ENCODE assay signal across 11 cellular contexts in the genomic region with DNA sequence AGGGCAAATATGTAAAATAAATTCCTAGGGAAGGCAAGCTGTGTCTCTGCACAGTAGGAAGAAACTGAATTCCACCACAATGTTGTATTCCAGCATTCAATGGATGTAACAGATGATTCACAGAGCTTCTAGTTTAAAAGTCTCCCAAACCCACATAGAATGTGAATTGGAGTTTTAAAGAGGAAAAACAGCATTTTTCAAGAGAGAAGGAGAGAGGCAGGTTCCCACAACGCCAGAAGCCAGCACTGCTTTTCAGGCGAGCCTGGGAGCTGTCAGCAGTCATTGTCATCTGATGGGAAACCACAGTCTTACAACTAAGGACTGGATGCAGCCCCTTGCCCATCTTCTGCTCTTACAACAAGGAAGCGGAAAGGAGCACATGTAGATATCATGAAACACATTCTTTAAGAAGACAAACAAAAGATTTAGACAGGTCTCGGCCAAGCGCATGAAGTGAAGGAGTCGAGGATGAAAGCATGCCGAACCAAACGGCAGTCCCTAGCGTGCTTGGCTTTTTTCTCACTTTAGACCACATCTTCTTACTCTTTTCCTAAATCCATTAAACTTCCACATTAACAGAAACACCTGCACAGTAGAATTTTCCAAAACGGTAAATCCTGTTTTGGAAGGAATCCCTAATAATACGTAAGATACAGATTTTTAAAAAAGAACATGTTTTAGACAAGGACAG. TPM values are rescaled to one million over a fixed set of nuclear protein-coding genes. Genes with fewer than 3 reads are reported as not detected.
DNase-seq lines count a peak whose midpoint lies in the region; ATAC-seq and TF ChIP-seq lines count a peak whose summit lies in the region.
"Had no signal": no experiment of that assay in that cellular context is flagged by ENCODE, and none has a peak within 500 bp of the region (broad histone marks: within the 10 kb centered on the region; RNA-seq: fewer than 3 reads in every experiment).

No MANE protein-coding gene starts in this region.

- no peaks in the 10 kb centered on the region for H3K27me3 ChIP-seq in dorsolateral prefrontal cortex

- DNase-seq in natural killer cell = no peak
- DNase-seq in natural killer cell treated with Interleukin-12 subunit alpha and Interleukin-12 subunit beta and Interleukin-15 and Interleukin-18, amount 100 ng/mL, for 72 hours (ENCODE audit: low spot score) = no peak
- peak in 5 of 10 donors; percentile 33 to 45 (median 40) for DNase-seq in dorsolateral prefrontal cortex
- no peak for DNase-seq in naive thymus-derived CD8-positive, alpha-beta T cell
- no peak for DNase-seq in Kasumi-1 (lab: John Stamatoyannopoulos, UW)
- DNase-seq in NCI-H2196 treated with DMSO at 0.1 percent for 48 hours (lab: John Stamatoyannopoulos, UW; ENCODE audit: unreplicated experiment) = no peak
- DNase-seq: Karpas-422 had no signal

- ATAC-seq in natural killer cell = no peak
- ATAC-seq in natural killer cell treated with Interleukin-12 subunit alpha and Interleukin-12 subunit beta and Interleukin-15 and Interleukin-18, amount 100 ng/mL, for 72 hours = no peak
- ATAC-seq in naive thymus-derived CD8-positive, alpha-beta T cell = no peak
- ATAC-seq in GM19328 (IDR thresholded peaks at IDR 0.05; ENCODE audit: unreplicated experiment) = no peak
- no peak for ATAC-seq in HG02642 (IDR thresholded peaks at IDR 0.05; ENCODE audit: poor library complexity, unreplicated experiment)

- H3K9me3 Mint-ChIP-seq in natural killer cell = no peaks in the 10 kb centered on the region
- H3K9me3 Mint-ChIP-seq in natural killer cell treated with Interleukin-12 subunit alpha and Interleukin-12 subunit beta and Interleukin-15 and Interleukin-18, amount 100 ng/mL, for 72 hours = no peaks in the 10 kb centered on the region
- no peaks in the 10 kb centered on the region for H3K9me3 Mint-ChIP-seq in naive thymus-derived CD8-positive, alpha-beta T cell
- H3K9me3 Mint-ChIP-seq: T-helper 1 cell treated with Interleukin-12 subunit alpha and Interleukin-12 subunit beta and Interleukin-4 antibody, amounts not matched to agents 30 μg/mL and 1 μg/mL, for 36 hours had no signal

- TF ChIP-seq CTCF in natural killer cell (IDR thresholded peaks at IDR 0.05) (no peak), dorsolateral prefrontal cortex (IDR thresholded peaks at IDR 0.05 in 54 of 56, conservative IDR thresholded peaks at IDR 0.05 in 2 of 56; ENCODE audit: low read depth in 1 of 56, partially characterized antibody in 56 of 56) (peak in 2 of 56 donors; percentile 5 to 6)

- H3K36me3 Mint-ChIP-seq in natural killer cell = no peaks in the 10 kb centered on the region
- H3K36me3 Mint-ChIP-seq in natural killer cell treated with Interleukin-12 subunit alpha and Interleukin-12 subunit beta and Interleukin-15 and Interleukin-18, amount 100 ng/mL, for 72 hours = no peaks in the 10 kb centered on the region
- H3K36me3 Mint-ChIP-seq in naive thymus-derived CD8-positive, alpha-beta T cell = no peaks in the 10 kb centered on the region

- peak overlapping the region; percentile 11 for H3K4me3 Mint-ChIP-seq in natural killer cell
- no peak overlapping the region for H3K4me3 Mint-ChIP-seq in natural killer cell treated with Interleukin-12 subunit alpha and Interleukin-12 subunit beta and Interleukin-15 and Interleukin-18, amount 100 ng/mL, for 72 hours
- peak overlapping the region in 7 of 10 donors; percentile 6 to 64 (median 41) for H3K4me3 Mint-ChIP-seq in naive thymus-derived CD8-positive, alpha-beta T cell
- H3K4me3 Mint-ChIP-seq: T-helper 1 cell treated with Interleukin-12 subunit alpha and Interleukin-12 subunit beta and Interleukin-4 antibody, amounts not matched to agents 30 μg/mL and 1 μg/mL, for 36 hours had no signal

- peaks cover 42 to 91% of the 10 kb centered on the region in 2 donors for H3K27me3 Mint-ChIP-seq in natural killer cell (ENCODE audit: low read depth in 2 of 2)
- H3K27me3 Mint-ChIP-seq in natural killer cell treated with Interleukin-12 subunit alpha and Interleukin-12 subunit beta and Interleukin-15 and Interleukin-18, amount 100 ng/mL, for 72 hours = peaks cover 46 to 53% of the 10 kb centered on the region in 2 donors
- peaks cover 36 to 73% (median 44%) of the 10 kb centered on the region in 5 donors for H3K27me3 Mint-ChIP-seq in naive thymus-derived CD8-positive, alpha-beta T cell

- peaks cover 0 to 9% of the 10 kb centered on the region in 2 donors for H3K4me1 Mint-ChIP-seq in natural killer cell
- peaks cover 0 to 3% of the 10 kb centered on the region in 2 donors for H3K4me1 Mint-ChIP-seq in natural killer cell treated with Interleukin-12 subunit alpha and Interleukin-12 subunit beta and Interleukin-15 and Interleukin-18, amount 100 ng/mL, for 72 hours (ENCODE audit: low read depth in 2 of 2)
- H3K4me1 Mint-ChIP-seq in naive thymus-derived CD8-positive, alpha-beta T cell = peaks cover 1 to 15% (median 11%) of the 10 kb centered on the region in 4 donors

- POLR2A ChIA-PET in naive thymus-derived CD8-positive, alpha-beta T cell (lab: Charles Lee) = no interaction called here

- H3K27ac ChIP-seq in dorsolateral prefrontal cortex = peak overlapping the region; percentile 15 to 95 (median 83)
- H3K27ac ChIP-seq: lower lobe of right lung had no signal

- intact Hi-C loops in natural killer cell (cut with micrococcal nuclease) (no loop called here), dorsolateral prefrontal cortex (cut with DNase I) (loop anchor here (5.0 to 10.0 kb wide), 3 partner anchors 415 to 1047 kb away; partner anchors contain the start of gene GADD45G (in 1 of the 2))

- no peak overlapping the region for H3K27ac Mint-ChIP-seq in natural killer cell
- H3K27ac Mint-ChIP-seq in natural killer cell treated with Interleukin-12 subunit alpha and Interleukin-12 subunit beta and Interleukin-15 and Interleukin-18, amount 100 ng/mL, for 72 hours = no peak overlapping the region
- H3K27ac Mint-ChIP-seq in naive thymus-derived CD8-positive, alpha-beta T cell = no peak overlapping the region
- H3K27ac Mint-ChIP-seq: T-helper 1 cell treated with Interleukin-12 subunit alpha and Interleukin-12 subunit beta and Interleukin-4 antibody, amounts not matched to agents 30 μg/mL and 1 μg/mL, for 36 hours had no signal

- H3K4me3 ChIP-seq in dorsolateral prefrontal cortex = peak overlapping the region; percentile 49 to 85 (median 72)

RNA-seq across cellular contexts. Expression of gene DIRAS2, which starts 0.6 kb away (rescaled TPM):
- total RNA-seq in natural killer cell (not detected), dorsolateral prefrontal cortex (100 to 1,000 TPM in 118 of 120 experiments, 10 to 100 TPM in 2; 59.9 to 367 (median 223) TPM)
- not detected for total RNA-seq in natural killer cell treated with Interleukin-12 subunit alpha and Interleukin-12 subunit beta and Interleukin-15 and Interleukin-18, amount 100 ng/mL, for 72 hours
- not detected for total RNA-seq in naive thymus-derived CD8-positive, alpha-beta T cell
- not detected for polyA plus RNA-seq in naive thymus-derived CD8-positive, alpha-beta T cell
- total RNA-seq: lower lobe of right lung had no signal

Comparison
In these comparisons a context has a peak if more than half of its experiments do, and no peak if none do; other contexts are left out.
1. RNA of gene DIRAS2, which starts 0.6 kb away (total RNA-seq): 59.9 to 367 TPM in dorsolateral prefrontal cortex; not detected in naive thymus-derived CD8-positive, alpha-beta T cell, not detected in natural killer cell and not detected in natural killer cell treated with Interleukin-12 subunit alpha and Interleukin-12 subunit beta and Interleukin-15 and Interleukin-18, amount 100 ng/mL, for 72 hours; every median in the first group is over 10 times any median in the second.